In genomic region chr19:883661-884211, GRCh38 we compare ENCODE assay signal across 13 cellular contexts. TPM values are rescaled to one million over a fixed set of nuclear protein-coding genes. Genes with fewer than 3 reads are reported as not detected.
DNase-seq lines count a peak whose midpoint lies in the region; ATAC-seq and TF ChIP-seq lines count a peak whose summit lies in the region.
"Had no signal": no experiment of that assay in that cellular context is flagged by ENCODE, and none has a peak within 500 bp of the region (broad histone marks: within the 10 kb centered on the region; RNA-seq: fewer than 3 reads in every experiment).

No MANE protein-coding gene starts in this region.

- no peak overlapping the region for H2BK15ac ChIP-seq in mesenchymal stem cell (ENCODE audit: low read depth, poor library complexity, severe bottlenecking)

- no peak overlapping the region for H3K14ac ChIP-seq in mesenchymal stem cell (ENCODE audit: low read length in 2 of 2)

- H3K23ac ChIP-seq in mesenchymal stem cell (ENCODE audit: low read length in 2 of 2), result no peak overlapping the region

- no peak overlapping the region for H2BK120ac ChIP-seq in mesenchymal stem cell (ENCODE audit: low read depth, low read length)

- peak overlapping the region; percentile 12 for H4K91ac ChIP-seq in mesenchymal stem cell (ENCODE audit: low read length)

- no peaks in the 10 kb centered on the region for H3K9me3 ChIP-seq in mesenchymal stem cell (ENCODE audit: control insufficient read depth, low read length)
- no peaks in the 10 kb centered on the region for H3K9me3 ChIP-seq in OCI-LY7 (ENCODE audit: low read length)
- H3K9me3 ChIP-seq: tibial artery had no signal

- no peak overlapping the region for H3K9ac ChIP-seq in mesenchymal stem cell (ENCODE audit: low read length)

- no TSS peak for BruUV-seq in OCI-LY7 (replicated peaks; lab: Mats Ljungman, UMichigan)

- H2BK12ac ChIP-seq in mesenchymal stem cell (ENCODE audit: low read length in 2 of 2), result no peak overlapping the region

- no peaks in the 10 kb centered on the region for H4K20me1 ChIP-seq in OCI-LY7 (ENCODE audit: insufficient read depth, low read length)

- no peak overlapping the region for H2AK5ac ChIP-seq in mesenchymal stem cell (ENCODE audit: low read length, severe bottlenecking)

- peaks cover 46% of the 10 kb centered on the region for H3K79me1 ChIP-seq in mesenchymal stem cell (replicated peaks; ENCODE audit: low read length, poor library complexity, severe bottlenecking)

- H3K27ac ChIP-seq in mesenchymal stem cell (ENCODE audit: low read length, poor library complexity, severe bottlenecking), result no peak overlapping the region
- H3K27ac ChIP-seq in OCI-LY7 (ENCODE audit: low read depth, low read length, poor library complexity, severe bottlenecking), result no peak overlapping the region
- H3K27ac ChIP-seq: tibial artery had no signal

- 87% methylated on average over 21 of the region's 22 CpGs for WGBS in mesenchymal stem cell

- no peak overlapping the region for H3K4ac ChIP-seq in mesenchymal stem cell (ENCODE audit: low read depth in 1 of 2, low read length in 2 of 2)

- H3K27me3 ChIP-seq in mesenchymal stem cell (ENCODE audit: control insufficient read depth in 1 of 2, insufficient read depth in 1 of 2, low read length in 2 of 2), result no peaks in the 10 kb centered on the region
- H3K27me3 ChIP-seq: dorsolateral prefrontal cortex, tibial artery had no signal

- no peak overlapping the region for H2AFZ ChIP-seq in mesenchymal stem cell (ENCODE audit: low read depth, low read length)
- no peak overlapping the region for H2AFZ ChIP-seq in OCI-LY7 (ENCODE audit: low read length)

- no peak for ATAC-seq in HG03571 (IDR thresholded peaks at IDR 0.05; ENCODE audit: unreplicated experiment)

- CTCF ChIA-PET in OCI-LY7 (lab: Charles Lee; ENCODE audit: unreplicated experiment), result no interaction called here

- H3K36me3 ChIP-seq in mesenchymal stem cell (ENCODE audit: control insufficient read depth in 1 of 2, insufficient read depth in 2 of 2, low read depth in 1 of 2, low read length in 2 of 2), result peaks cover 60 to 91% of the 10 kb centered on the region in 2 experiments
- H3K36me3 ChIP-seq in OCI-LY7 (ENCODE audit: insufficient read depth, low read length), result peaks cover 52% of the 10 kb centered on the region

- H3K4me3 ChIP-seq in mesenchymal stem cell (ENCODE audit: insufficient read depth in 1 of 2, low read depth in 1 of 2, low read length in 2 of 2) (no peak overlapping the region), OCI-LY7 (ENCODE audit: low read depth, low read length, poor library complexity, severe bottlenecking) (no peak overlapping the region)
- H3K4me3 ChIP-seq: dorsolateral prefrontal cortex, tibial artery had no signal

- H3K4me1 ChIP-seq in mesenchymal stem cell (ENCODE audit: control insufficient read depth, insufficient read depth, low read depth, low read length), result peaks cover 16% of the 10 kb centered on the region
- H3K4me1 ChIP-seq in OCI-LY7 (ENCODE audit: insufficient read depth, low read length, poor library complexity, severe bottlenecking), result no peaks in the 10 kb centered on the region
- H3K4me1 ChIP-seq: tibial artery had no signal

- no peak overlapping the region for H3K18ac ChIP-seq in mesenchymal stem cell (ENCODE audit: low read depth in 1 of 2, low read length in 2 of 2)

- TF ChIP-seq CTCF in OCI-LY7 (conservative IDR thresholded peaks at IDR 0.05; ENCODE audit: low read length), result no peak

- H4K8ac ChIP-seq in mesenchymal stem cell (ENCODE audit: low read length), result no peak overlapping the region

- H2BK5ac ChIP-seq in mesenchymal stem cell (ENCODE audit: low read depth, low read length, poor library complexity, severe bottlenecking), result no peak overlapping the region

- no peaks in the 10 kb centered on the region for H3K79me2 ChIP-seq in OCI-LY7 (ENCODE audit: insufficient read depth, low read depth, low read length)

- intact Hi-C loops in OCI-LY7 (cut with micrococcal nuclease; ENCODE audit: unreplicated experiment), result no loop called here

- no peaks in the 10 kb centered on the region for H3K9me2 ChIP-seq in OCI-LY7 (ENCODE audit: insufficient read depth, low read length)

- POLR2A ChIA-PET in OCI-LY7 (lab: Charles Lee), result no interaction called here

- peak; percentile 88 for DNase-seq in HK-2 (ENCODE audit: unreplicated experiment)
- peak; percentile 85 for DNase-seq in SW480 (ENCODE audit: low spot score)
- no peak for DNase-seq in mesenchymal stem cell
- no peak for DNase-seq in OCI-LY7 (ENCODE audit: low spot score)
- DNase-seq: activated CD8-positive, alpha-beta memory T cell treated with anti-CD3 and anti-CD28 coated beads, Interleukin-2, amount 50 U/mL, for 4 hours; glutamatergic neuron; NCI-H1930; tibial artery had no signal

- no peak overlapping the region for H3K4me2 ChIP-seq in mesenchymal stem cell (ENCODE audit: low read length, poor library complexity, severe bottlenecking)
- H3K4me2 ChIP-seq in OCI-LY7 (ENCODE audit: low read length), result no peak overlapping the region

RNA-seq across cellular contexts. Expression of gene MED16, which starts 9.3 kb away (rescaled TPM):
- 19.4 TPM for polyA plus RNA-seq in mesenchymal stem cell (2013, experiment 1 of 2)
- polyA plus RNA-seq in mesenchymal stem cell (2013, experiment 2 of 2), result 19.2 TPM
- 12.9 and 19.1 TPM in 2 replicates for total RNA-seq in OCI-LY7 (2014; rRNA removed; shearing (Covaris generic))
- 54.3 and 61.4 TPM in 2 replicates for total RNA-seq in OCI-LY7 (2022)

RNA-seq across cellular contexts. Expression of gene RNU6-9, which starts 9.5 kb away (rescaled TPM):
- polyA plus RNA-seq in mesenchymal stem cell (2013, experiment 1 of 2), result not detected
- not detected for polyA plus RNA-seq in mesenchymal stem cell (2013, experiment 2 of 2)
- total RNA-seq in OCI-LY7 (2014; rRNA removed; shearing (Covaris generic)), result not detected in 2 replicates
- total RNA-seq in OCI-LY7 (2022), result not detected in 2 replicates
- total RNA-seq: dorsolateral prefrontal cortex; HT1080; mononuclear cell; T-helper 2 cell treated with Interferon-gamma antibody and Interleukin-4, amounts not matched to agents 100 ng/mL and 5 ng/mL, for 36 hours had no signal

RNA-seq across cellular contexts. Expression of gene CFD, which starts 24.3 kb away (rescaled TPM):
- 0.30 TPM for polyA plus RNA-seq in mesenchymal stem cell (2013, experiment 1 of 2)
- 0.51 TPM for polyA plus RNA-seq in mesenchymal stem cell (2013, experiment 2 of 2)
- 0.35 TPM in 1 of 2 replicates, not detected in the other for total RNA-seq in OCI-LY7 (2014; rRNA removed; shearing (Covaris generic))
- total RNA-seq in OCI-LY7 (2022), result not detected in 2 replicates
- total RNA-seq: HT1080 had no signal

RNA-seq across cellular contexts. Expression of gene R3HDM4, which starts 29.3 kb away (rescaled TPM):
- polyA plus RNA-seq in mesenchymal stem cell (2013, experiment 1 of 2), result 68.0 TPM
- 67.1 TPM for polyA plus RNA-seq in mesenchymal stem cell (2013, experiment 2 of 2)
- 39.5 and 43.5 TPM in 2 replicates for total RNA-seq in OCI-LY7 (2014; rRNA removed; shearing (Covaris generic))
- 64.9 and 75.2 TPM in 2 replicates for total RNA-seq in OCI-LY7 (2022)

RNA-seq across cellular contexts. Expression of gene ELANE, which starts 31.6 kb away (rescaled TPM):
- not detected for polyA plus RNA-seq in mesenchymal stem cell (2013, experiment 1 of 2)
- polyA plus RNA-seq in mesenchymal stem cell (2013, experiment 2 of 2), result 0.11 TPM
- total RNA-seq in OCI-LY7 (2014; rRNA removed; shearing (Covaris generic)), result not detected in 2 replicates
- not detected in 2 replicates for total RNA-seq in OCI-LY7 (2022)
- total RNA-seq: HT1080; T-helper 2 cell treated with Interferon-gamma antibody and Interleukin-4, amounts not matched to agents 100 ng/mL and 5 ng/mL, for 36 hours had no signal

Comparison
In these comparisons a context has a peak if more than half of its experiments do, and no peak if none do; other contexts are left out.
1. DNase-seq: peak in HK-2 (single experiment) and SW480 (single experiment); none in mesenchymal stem cell (single experiment) and OCI-LY7 (single experiment).